In genomic region chr11:22703040-22703439, GRCh38 we compare ENCODE assay signal across 1 cellular context.
A peak's percentile ranks its signal among the peaks of the same experiment; 100 is the strongest.
TF ChIP-seq lines count a peak whose summit lies in the region.

No MANE protein-coding gene starts in this region.

TF ChIP-seq in GM12878, 131 proteins besides CTCF, POLR2A, EP300 and RAD21 (continued from another document and continues in another):
- no peak for TF ChIP-seq WRNIP1 (IDR thresholded peaks at IDR 0.05; ENCODE audit: borderline replicate concordance, low read depth, low read length)
- TF ChIP-seq E2F8 (IDR thresholded peaks at IDR 0.05; ENCODE audit: low read depth, partially characterized antibody): no peak
- no peak for TF ChIP-seq CUX1 (IDR thresholded peaks at IDR 0.05; ENCODE audit: insufficient replicate concordance, low read depth, low read length)
- no peak for TF ChIP-seq PRDM15 (CRISPR knock-in tag; IDR thresholded peaks at IDR 0.05)
- peak; percentile 66 for TF ChIP-seq DPF2 (IDR thresholded peaks at IDR 0.05)
- TF ChIP-seq IRF3 (IDR thresholded peaks at IDR 0.05): no peak
- TF ChIP-seq NFIC (IDR thresholded peaks at IDR 0.05; ENCODE audit: low read depth, low read length): peak; percentile 27; the same call in 1 of the 2 replicates
- no peak for TF ChIP-seq EGR1 (IDR thresholded peaks at IDR 0.05; ENCODE audit: borderline replicate concordance in 1 of 2, low read depth in 2 of 2, low read length in 2 of 2)
- no peak for TF ChIP-seq BCL3 (IDR thresholded peaks at IDR 0.05; ENCODE audit: borderline replicate concordance, insufficient read depth, low read depth, low read length, poor library complexity, severe bottlenecking)
- TF ChIP-seq NRF1 (conservative IDR thresholded peaks at IDR 0.05; ENCODE audit: low read depth, low read length): no peak
- TF ChIP-seq RAD51 (IDR thresholded peaks at IDR 0.05): no peak
- TF ChIP-seq NR2F1 (conservative IDR thresholded peaks at IDR 0.05): no peak
- TF ChIP-seq CHD4 (IDR thresholded peaks at IDR 0.05): no peak
- TF ChIP-seq ZSCAN29 (IDR thresholded peaks at IDR 0.05): no peak
- TF ChIP-seq POU2F2 (IDR thresholded peaks at IDR 0.05; ENCODE audit: borderline replicate concordance, low read depth, low read length): no peak
- TF ChIP-seq ZBTB40 (IDR thresholded peaks at IDR 0.05; ENCODE audit: borderline replicate concordance): no peak
- TF ChIP-seq SP1 (IDR thresholded peaks at IDR 0.05; ENCODE audit: low read depth, low read length): no peak
- no peak for TF ChIP-seq TCF3 (IDR thresholded peaks at IDR 0.05; ENCODE audit: borderline replicate concordance, insufficient read depth, low read depth, low read length)
- no peak for TF ChIP-seq ATF3 (IDR thresholded peaks at IDR 0.05; ENCODE audit: borderline replicate concordance, extremely low read depth, low read depth, low read length)
- TF ChIP-seq SMAD5 (IDR thresholded peaks at IDR 0.05; ENCODE audit: low read depth): no peak
- no peak for TF ChIP-seq CEBPB (IDR thresholded peaks at IDR 0.05; ENCODE audit: borderline replicate concordance in 1 of 2, low read depth in 2 of 2, low read length in 2 of 2)
- no peak for TF ChIP-seq E2F4 (IDR thresholded peaks at IDR 0.05; ENCODE audit: low read depth, low read length)
- TF ChIP-seq CEBPZ (IDR thresholded peaks at IDR 0.05; ENCODE audit: low read depth, low read length): no peak
- no peak for TF ChIP-seq GATAD2B (conservative IDR thresholded peaks at IDR 0.05; ENCODE audit: low read depth)
- no peak for TF ChIP-seq FOXM1 (IDR thresholded peaks at IDR 0.05; ENCODE audit: low read depth, low read length)
- TF ChIP-seq FOS (IDR thresholded peaks at IDR 0.05; ENCODE audit: borderline replicate concordance, extremely low read depth, insufficient read length): no peak
- no peak for TF ChIP-seq STAT1 (conservative IDR thresholded peaks at IDR 0.05)
- TF ChIP-seq JUND (IDR thresholded peaks at IDR 0.05; ENCODE audit: low read depth, low read length): no peak
